13 cellular contexts compared by ENCODE assay signal in the genomic region with DNA sequence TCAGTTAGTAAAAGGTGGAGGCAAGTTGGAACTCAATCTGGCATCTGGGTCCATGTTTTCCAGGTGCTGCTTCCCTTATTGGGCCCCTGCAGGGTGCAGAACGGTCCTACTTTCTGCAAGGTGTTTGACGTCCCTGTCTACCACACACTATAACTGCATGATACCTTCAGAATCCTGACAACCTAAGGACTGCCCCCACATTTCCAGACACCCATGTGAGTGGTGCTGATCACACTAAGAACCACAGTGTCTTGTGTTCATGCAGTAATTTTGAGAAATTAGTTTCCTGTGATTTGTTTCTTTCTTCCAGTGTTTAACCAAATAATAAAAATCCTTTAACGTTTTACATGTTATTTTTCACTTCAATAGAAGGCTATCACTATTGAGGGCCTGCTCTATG.
"Had no signal": no experiment of that assay in that cellular context is flagged by ENCODE, and none has a peak within 500 bp of the region (broad histone marks: within the 10 kb centered on the region; RNA-seq: fewer than 3 reads in every experiment).

No MANE protein-coding gene starts in this region.

- H3K36me3 ChIP-seq: adrenal gland, colonic mucosa, heart right ventricle, sigmoid colon, upper lobe of right lung had no signal

- H3K27ac ChIP-seq: colonic mucosa, upper lobe of right lung had no signal

- H3K4me3 Mint-ChIP-seq: activated T-cell treated with anti-CD3 and anti-CD28 coated beads, Interleukin-2, amount 50 U/mL, for 24 hours had no signal

- ATAC-seq: heart right ventricle, mucosa of descending colon, upper lobe of right lung had no signal

- H3K27me3 ChIP-seq: adrenal gland, colonic mucosa, heart right ventricle, sigmoid colon, upper lobe of right lung had no signal

- H3K9me3 ChIP-seq: adrenal gland, colonic mucosa, mucosa of descending colon, sigmoid colon, upper lobe of right lung had no signal

- H3K4me3 ChIP-seq: adrenal gland, colonic mucosa, heart right ventricle, mucosa of descending colon, sigmoid colon, upper lobe of right lung had no signal

- H3K27me3 Mint-ChIP-seq: activated T-cell treated with anti-CD3 and anti-CD28 coated beads, Interleukin-2, amount 50 U/mL, for 24 hours had no signal

- DNase-seq: activated gamma-delta T cell treated with Interleukin-2 at 50 U/mL for 16 hours; activated T-cell treated with anti-CD3 and anti-CD28 coated beads, Interleukin-2, amount 50 U/mL, for 24 hours; colonic mucosa; heart right ventricle; islet precursor cell; mammary epithelial cell; mucosa of descending colon; sigmoid colon; stimulated activated CD4-positive, alpha-beta T cell treated with anti-CD3 and anti-CD28 coated beads, Interleukin-2, amount 100 ng/mL, for 24 hours; stimulated activated naive CD4-positive, alpha-beta T cell treated with Interleukin-2 at 50 U/mL for 16 hours; T1000; upper lobe of right lung had no signal
